Comparison of ENCODE assay signal across 8 cellular contexts in the genomic region with DNA sequence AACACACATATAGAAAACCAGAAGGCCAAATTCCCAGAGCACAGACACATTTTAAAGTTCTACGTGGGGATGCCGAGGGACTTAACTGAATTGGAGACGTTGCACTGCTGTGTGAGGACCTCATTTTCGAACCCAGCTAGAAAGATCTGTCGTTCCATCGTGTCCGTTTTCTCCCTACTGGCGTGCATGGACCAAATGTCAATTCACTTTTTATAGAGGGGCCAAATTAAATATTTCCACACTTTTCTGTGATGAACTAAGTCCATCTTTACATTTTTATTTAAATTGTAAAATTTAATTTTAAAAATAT. TPM values are rescaled to one million over a fixed set of nuclear protein-coding genes. Genes with fewer than 3 reads are reported as not detected.
DNase-seq lines count a peak whose midpoint lies in the region; ATAC-seq, FAIRE-seq and TF ChIP-seq lines count a peak whose summit lies in the region.

No MANE protein-coding gene starts in this region.

- peaks cover 16% of the 10 kb centered on the region for H3K36me3 Mint-ChIP-seq in activated CD4-positive, alpha-beta T cell treated with anti-CD3 and anti-CD28 coated beads for 36 hours (ENCODE audit: low read depth)

- TF ChIP-seq CTCF in fibroblast of the aortic adventitia (IDR thresholded peaks at IDR 0.05; ENCODE audit: insufficient read depth, low read length), result no peak

- no peak; the same call in 1 of the 2 replicates for TF ChIP-seq POLR2A in GM12891 (IDR thresholded peaks at IDR 0.05; ENCODE audit: low read depth, low read length)

- CTCF ChIA-PET in activated CD4-positive, alpha-beta T cell treated with anti-CD3 and anti-CD28 coated beads for 36 hours (lab: Charles Lee), result interaction anchor here (0.9 kb wide), 1 partner anchor 199 kb away, joined by 3 read pairs; no protein-coding TSS in a partner anchor

- 1 to 2% (median 2%) methylated on average over 8 of the region's 8 CpGs for whole genome bisulfite sequencing in small intestine, 3 donors

- peaks cover 2 to 18% of the 10 kb centered on the region in 2 donors for H3K4me1 ChIP-seq in small intestine (ENCODE audit: control insufficient read depth in 2 of 2, insufficient read depth in 1 of 2, low read depth in 1 of 2, low read length in 1 of 2)

- DNase-seq in activated CD4-positive, alpha-beta T cell treated with anti-CD3 and anti-CD28 coated beads for 36 hours, result no peak
- DNase-seq in activated CD4-positive, alpha-beta T cell treated with anti-CD3 and anti-CD28 coated beads, Interleukin-2, amount 50 U/mL, for 4 hours, result no peak
- DNase-seq in fibroblast of the aortic adventitia (ENCODE audit: low read depth) (peak; percentile 56), small intestine (no peak), GM12891 (ENCODE audit: insufficient read length, low spot score) (no peak), HTR-8/SVneo (ENCODE audit: insufficient read length, low spot score) (no peak), DMS153 treated with DMSO at 0.1 percent for 48 hours (lab: John Stamatoyannopoulos, UW; ENCODE audit: unreplicated experiment) (no peak)

- peak overlapping the region; percentile 97 for H3K27ac Mint-ChIP-seq in activated CD4-positive, alpha-beta T cell treated with anti-CD3 and anti-CD28 coated beads for 36 hours

- peak overlapping the region; percentile 94 to 99 for H3K27ac ChIP-seq in small intestine (ENCODE audit: low read depth in 1 of 2, low read length in 1 of 2)

- no peak for ATAC-seq in activated CD4-positive, alpha-beta T cell treated with anti-CD3 and anti-CD28 coated beads for 36 hours
- 0 out of 3 replicates have a peak, but pooled peaks have one; percentile 0 for ATAC-seq in SK-N-SH treated with all-trans-retinoic acid at 6 μM for 48 hours

- H3K9me3 ChIP-seq in small intestine (ENCODE audit: control insufficient read depth, low read depth), result no peaks in the 10 kb centered on the region

- no peaks in the 10 kb centered on the region for H3K27me3 ChIP-seq in small intestine (ENCODE audit: control insufficient read depth in 2 of 2, insufficient read depth in 2 of 2, low read length in 2 of 2)

- H3K4me3 Mint-ChIP-seq in activated CD4-positive, alpha-beta T cell treated with anti-CD3 and anti-CD28 coated beads for 36 hours, result peak overlapping the region; percentile 100

- H3K27me3 Mint-ChIP-seq in activated CD4-positive, alpha-beta T cell treated with anti-CD3 and anti-CD28 coated beads for 36 hours, result peaks cover 11% of the 10 kb centered on the region

- H3K36me3 ChIP-seq in small intestine (ENCODE audit: control insufficient read depth in 2 of 2, insufficient read depth in 2 of 2, low read length in 2 of 2), result no peaks in the 10 kb centered on the region

- FAIRE-seq in small intestine (lab: Jason Lieb, UNC) (no peak), GM12891 (lab: Jason Lieb, UNC) (no peak), HTR-8/SVneo (lab: Jason Lieb, UNC) (no peak)

- no peaks in the 10 kb centered on the region for H3K9me3 Mint-ChIP-seq in activated CD4-positive, alpha-beta T cell treated with anti-CD3 and anti-CD28 coated beads for 36 hours (ENCODE audit: low read depth)

- peak overlapping the region; percentile 88 for H3K4me3 ChIP-seq in fibroblast of the aortic adventitia (ENCODE audit: low read depth, low read length)
- peak overlapping the region; percentile 91 to 97 for H3K4me3 ChIP-seq in small intestine (ENCODE audit: low read depth in 1 of 2, low read length in 2 of 2)

- intact Hi-C loops in activated CD4-positive, alpha-beta T cell treated with anti-CD3 and anti-CD28 coated beads for 36 hours (cut with DNase I, micrococcal nuclease), result loop anchor here (1.0 to 10.0 kb wide), 23 partner anchors 37 to 1852 kb away; partner anchors contain the start of genes CNDP2 (in 2 of the 2), ZNF407 (in 2 of the 2), CYB5A (in 1 of the 2) and TIMM21 (in 1 of the 2)

- H3K4me1 Mint-ChIP-seq in activated CD4-positive, alpha-beta T cell treated with anti-CD3 and anti-CD28 coated beads for 36 hours, result peaks cover 58% of the 10 kb centered on the region

- POLR2A ChIA-PET in activated CD4-positive, alpha-beta T cell treated with anti-CD3 and anti-CD28 coated beads for 36 hours (lab: Charles Lee), result interaction anchor here (0.6 to 2.2 kb wide), 3 partner anchors 52 to 612 kb away, joined by 4 to 6 read pairs (median 5); partner anchors contain the start of gene ZNF407

TF ChIP-seq in SK-N-SH treated with all-trans-retinoic acid at 6 μM for 48 hours, 23 proteins besides CTCF, POLR2A, EP300 and RAD21 (continues in another document):
- no peak for TF ChIP-seq CSDC2 (CRISPR knock-in tag; IDR thresholded peaks at IDR 0.05)
- TF ChIP-seq ZNF70 (CRISPR knock-in tag; IDR thresholded peaks at IDR 0.05), result no peak
- TF ChIP-seq ZFP3 (CRISPR knock-in tag; IDR thresholded peaks at IDR 0.05), result no peak
- no peak for TF ChIP-seq ZC3H10 (CRISPR knock-in tag; IDR thresholded peaks at IDR 0.05)
- TF ChIP-seq TOX (CRISPR knock-in tag; IDR thresholded peaks at IDR 0.05; ENCODE audit: borderline replicate concordance), result no peak
- TF ChIP-seq CREB5 (CRISPR knock-in tag; IDR thresholded peaks at IDR 0.05; ENCODE audit: low read depth), result no peak
- TF ChIP-seq, protein P1, sequence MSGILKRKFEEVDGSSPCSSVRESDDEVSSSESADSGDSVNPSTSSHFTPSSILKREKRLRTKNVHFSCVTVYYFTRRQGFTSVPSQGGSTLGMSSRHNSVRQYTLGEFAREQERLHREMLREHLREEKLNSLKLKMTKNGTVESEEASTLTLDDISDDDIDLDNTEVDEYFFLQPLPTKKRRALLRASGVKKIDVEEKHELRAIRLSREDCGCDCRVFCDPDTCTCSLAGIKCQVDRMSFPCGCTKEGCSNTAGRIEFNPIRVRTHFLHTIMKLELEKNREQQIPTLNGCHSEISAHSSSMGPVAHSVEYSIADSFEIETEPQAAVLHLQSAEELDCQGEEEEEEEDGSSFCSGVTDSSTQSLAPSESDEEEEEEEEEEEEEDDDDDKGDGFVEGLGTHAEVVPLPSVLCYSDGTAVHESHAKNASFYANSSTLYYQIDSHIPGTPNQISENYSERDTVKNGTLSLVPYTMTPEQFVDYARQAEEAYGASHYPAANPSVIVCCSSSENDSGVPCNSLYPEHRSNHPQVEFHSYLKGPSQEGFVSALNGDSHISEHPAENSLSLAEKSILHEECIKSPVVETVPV (CRISPR knock-in tag; IDR thresholded peaks at IDR 0.05), result no peak
- no peak for TF ChIP-seq ZFP30 (CRISPR knock-in tag; IDR thresholded peaks at IDR 0.05)

TF ChIP-seq in GM12891, 5 proteins besides CTCF, POLR2A, EP300 and RAD21:
- TF ChIP-seq POLR2AphosphoS5 (IDR thresholded peaks at IDR 0.05; ENCODE audit: low read depth, low read length) (no peak), PAX5 (IDR thresholded peaks at IDR 0.05; ENCODE audit: insufficient read depth, low read length, severe bottlenecking) (no peak), TAF1 (IDR thresholded peaks at IDR 0.05; ENCODE audit: low read depth, low read length) (no peak), SPI1 (IDR thresholded peaks at IDR 0.05; ENCODE audit: low read depth, low read length) (no peak), POU2F2 (IDR thresholded peaks at IDR 0.05; ENCODE audit: low read depth, low read length) (no peak)

RNA-seq across cellular contexts. Expression of gene TSHZ1, which starts 0.7 kb away (rescaled TPM):
- 10 to 100 TPM; 12.0 to 13.4 TPM for total RNA-seq in activated CD4-positive, alpha-beta T cell treated with anti-CD3 and anti-CD28 coated beads for 36 hours
- total RNA-seq in fibroblast of the aortic adventitia (ENCODE audit: low replicate concordance), result 5.2 and 7.9 TPM in 2 replicates
- polyA plus RNA-seq in small intestine, result 10 to 100 TPM in 1 of 3 donors, 1 to 10 TPM in 2; 7.3 to 13.0 (median 7.6) TPM
- polyA plus RNA-seq in GM12891 (2012; ENCODE audit: low read depth, missing spikeins), result 3.3 TPM

RNA-seq across cellular contexts. Expression of gene PTGR3, which starts 1.0 kb away (rescaled TPM):
- total RNA-seq in activated CD4-positive, alpha-beta T cell treated with anti-CD3 and anti-CD28 coated beads for 36 hours, result 10 to 100 TPM; 14.4 to 23.3 TPM
- 14.2 and 43.3 TPM in 2 replicates for total RNA-seq in fibroblast of the aortic adventitia (ENCODE audit: low replicate concordance)
- 10 to 100 TPM; 11.6 to 23.3 (median 21.0) TPM for polyA plus RNA-seq in small intestine
- polyA plus RNA-seq in GM12891 (2012; ENCODE audit: low read depth, missing spikeins), result 23.2 TPM
